17 cellular contexts compared by ENCODE assay signal in genomic region chr1:160911925-160912324, GRCh38. TPM values are rescaled to one million over a fixed set of nuclear protein-coding genes. Genes with fewer than 3 reads are reported as not detected.
"Had no signal": no experiment of that assay in that cellular context is flagged by ENCODE, and none has a peak within 500 bp of the region (broad histone marks: within the 10 kb centered on the region; RNA-seq: fewer than 3 reads in every experiment).

No MANE protein-coding gene starts in this region.

- ATAC-seq: activated CD8-positive, alpha-beta T cell treated with anti-CD3 and anti-CD28 coated beads, Interleukin-2, amount 10 ng/mL, durations not matched to agents 7 days and 5 days; activated T-cell treated with anti-CD3 and anti-CD28 coated beads, Interleukin-2, amount 50 U/mL, for 4 hours; left ventricle myocardium superior; naive thymus-derived CD8-positive, alpha-beta T cell; stimulated activated memory B cell treated with anti-CD40 and anti-IgM and Interleukin-4, amounts not matched to agents 10 μg/mL and 1 μg/mL and 100 μg/mL, for 72 hours had no signal

- H3K27me3 ChIP-seq: colonic mucosa, pancreas, sigmoid colon, tibial nerve had no signal

- H3K27ac ChIP-seq: colonic mucosa, pancreas, sigmoid colon, spleen, tibial nerve had no signal

- H3K36me3 ChIP-seq: colonic mucosa, pancreas, sigmoid colon, spleen, tibial nerve had no signal

- H3K4me3 ChIP-seq: colonic mucosa, pancreas, sigmoid colon, spleen, tibial nerve had no signal

- H3K4me1 ChIP-seq: colonic mucosa, sigmoid colon, spleen, tibial nerve had no signal

- H3K9me3 ChIP-seq: colonic mucosa, pancreas, sigmoid colon, spleen, tibial nerve had no signal

- DNase-seq: activated CD4-positive, alpha-beta T cell treated with anti-CD3 and anti-CD28 coated beads, Interleukin-2, amount 10 ng/mL, durations not matched to agents 7 days and 5 days; activated CD8-positive, alpha-beta T cell treated with anti-CD3 and anti-CD28 coated beads, Interleukin-2, amount 10 ng/mL, durations not matched to agents 7 days and 5 days; activated naive CD4-positive, alpha-beta T cell treated with anti-CD3 and anti-CD28 coated beads for 36 hours; activated T-cell treated with anti-CD3 and anti-CD28 coated beads, Interleukin-2, amount 50 U/mL, for 4 hours; colonic mucosa; left ventricle myocardium superior; naive thymus-derived CD8-positive, alpha-beta T cell; sigmoid colon; spleen; stimulated activated CD4-positive, alpha-beta T cell treated with anti-CD3 and anti-CD28 coated beads, Interleukin-4, amount 100 ng/mL, for 4 hours; T1000 had no signal

RNA-seq across cellular contexts. Expression of gene ITLN1, which starts 26.9 kb away (rescaled TPM):
- total RNA-seq: activated CD4-positive, alpha-beta T cell treated with anti-CD3 and anti-CD28 coated beads, Interleukin-2, amount 10 ng/mL, durations not matched to agents 7 days and 5 days; activated CD8-positive, alpha-beta T cell treated with anti-CD3 and anti-CD28 coated beads, Interleukin-2, amount 10 ng/mL, durations not matched to agents 7 days and 5 days; activated naive CD4-positive, alpha-beta T cell treated with anti-CD3 and anti-CD28 coated beads for 36 hours; activated T-cell treated with anti-CD3 and anti-CD28 coated beads, Interleukin-2, amount 50 U/mL, for 4 hours; frontal cortex; naive thymus-derived CD8-positive, alpha-beta T cell; T-helper 1 cell treated with Interleukin-12 subunit alpha and Interleukin-12 subunit beta and Interleukin-4 antibody, amounts not matched to agents 30 ng/mL and 1 ng/mL, for 36 hours had no signal
- polyA plus RNA-seq: keratinocyte; naive thymus-derived CD8-positive, alpha-beta T cell had no signal

RNA-seq across cellular contexts. Expression of gene ITLN2, which starts 42.7 kb away (rescaled TPM):
- total RNA-seq: activated CD4-positive, alpha-beta T cell treated with anti-CD3 and anti-CD28 coated beads, Interleukin-2, amount 10 ng/mL, durations not matched to agents 7 days and 5 days; activated CD8-positive, alpha-beta T cell treated with anti-CD3 and anti-CD28 coated beads, Interleukin-2, amount 10 ng/mL, durations not matched to agents 7 days and 5 days; activated naive CD4-positive, alpha-beta T cell treated with anti-CD3 and anti-CD28 coated beads for 36 hours; activated T-cell treated with anti-CD3 and anti-CD28 coated beads, Interleukin-2, amount 50 U/mL, for 4 hours; colonic mucosa; frontal cortex; left ventricle myocardium superior; naive thymus-derived CD8-positive, alpha-beta T cell; pancreas; sigmoid colon; spleen; T-helper 1 cell treated with Interleukin-12 subunit alpha and Interleukin-12 subunit beta and Interleukin-4 antibody, amounts not matched to agents 30 ng/mL and 1 ng/mL, for 36 hours; tibial nerve had no signal
- polyA plus RNA-seq: naive thymus-derived CD8-positive, alpha-beta T cell; spleen had no signal

RNA-seq across cellular contexts. Expression of gene CD244, which starts 49.2 kb away (rescaled TPM):
- total RNA-seq: frontal cortex had no signal
- polyA plus RNA-seq: keratinocyte had no signal
